In the genomic region with DNA sequence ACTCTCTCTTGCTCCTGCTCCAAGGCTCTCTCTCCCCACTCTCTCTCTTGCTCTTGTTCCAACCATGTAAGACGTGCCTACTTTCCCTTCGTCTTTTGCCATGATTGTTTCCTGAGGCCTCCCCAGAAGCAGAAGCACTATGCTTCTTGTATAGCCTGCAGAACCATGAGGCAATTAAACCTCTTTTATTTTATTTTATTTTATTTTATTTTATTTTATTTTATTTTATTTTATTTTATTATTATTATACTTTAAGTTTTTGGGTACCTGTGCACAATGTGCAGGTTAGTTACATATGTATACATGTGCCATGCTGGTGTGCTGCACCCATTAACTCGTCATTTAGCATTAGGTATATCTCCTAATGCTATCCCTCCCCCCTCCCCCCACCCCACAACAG, we compare ENCODE assay signal across 4 cellular contexts. TPM values are rescaled to one million over a fixed set of nuclear protein-coding genes. Genes with fewer than 3 reads are reported as not detected.
"Had no signal": no experiment of that assay in that cellular context is flagged by ENCODE, and none has a peak within 500 bp of the region (broad histone marks: within the 10 kb centered on the region; RNA-seq: fewer than 3 reads in every experiment).

No MANE protein-coding gene starts in this region.

RNA-seq across cellular contexts. Expression of gene GYPA, which starts 17.2 kb away (rescaled TPM):
- total RNA-seq: HepG2, HT-29, HT1080, IMR-90 had no signal
